ENCODE assay signal across 22 cellular contexts in the genomic region with DNA sequence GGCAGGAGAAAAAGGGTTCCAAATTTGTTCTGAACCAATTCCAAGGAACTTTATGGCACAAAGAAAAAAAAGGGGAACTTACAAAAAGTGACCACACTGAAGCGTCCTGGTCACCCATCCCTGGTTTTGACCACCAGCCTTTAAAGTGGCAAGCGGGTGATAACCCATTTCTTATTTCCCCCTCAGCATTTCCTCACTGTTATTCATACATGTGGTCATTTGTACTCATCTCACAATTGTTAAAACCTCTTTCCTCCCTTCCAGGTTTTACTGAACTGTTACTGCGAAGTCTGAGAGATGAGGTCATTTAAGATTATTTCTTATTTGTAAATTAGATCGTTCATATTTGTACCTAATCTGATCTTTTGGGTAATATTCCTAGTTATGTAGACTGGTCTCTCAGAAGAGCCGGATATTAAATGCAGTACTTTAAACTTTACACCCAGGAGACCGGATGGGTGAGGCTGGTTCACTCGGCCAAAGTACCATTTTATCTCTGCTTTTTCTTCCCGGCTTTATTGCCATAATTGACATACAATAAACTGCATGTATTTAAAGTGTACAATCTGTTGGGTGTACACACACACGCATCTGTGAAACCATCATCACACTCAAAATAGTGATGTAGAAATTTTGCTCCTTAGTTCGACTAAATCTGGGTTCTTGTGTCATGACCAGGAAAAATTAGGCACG.
"Had no signal": no experiment of that assay in that cellular context is flagged by ENCODE, and none has a peak within 500 bp of the region (broad histone marks: within the 10 kb centered on the region; RNA-seq: fewer than 3 reads in every experiment).

No MANE protein-coding gene starts in this region.

- H3K4me3 ChIP-seq: spleen, thoracic aorta, upper lobe of left lung had no signal

- H3K9me3 Mint-ChIP-seq: activated naive CD8-positive, alpha-beta T cell treated with anti-CD3 and anti-CD28 coated beads for 36 hours; activated T-cell treated with anti-CD3 and anti-CD28 coated beads, Interleukin-2, amount 50 U/mL, for 4 hours; activated T-helper 2 cell treated with anti-CD3 and anti-CD28 coated beads, Interferon-gamma antibody, Interleukin-2, Interleukin-4, amounts not matched to agents 10 μg/mL and 5 μg/mL and 100 μg/mL, durations not matched to agents 14 hours and 24 hours and 36 hours had no signal

- ATAC-seq: activated T-cell treated with anti-CD3 and anti-CD28 coated beads, Interleukin-2, amount 50 U/mL, for 4 hours; SK-N-SH treated with all-trans-retinoic acid at 6 μM for 48 hours had no signal

- H3K4me1 Mint-ChIP-seq: activated naive CD8-positive, alpha-beta T cell treated with anti-CD3 and anti-CD28 coated beads for 36 hours; memory B cell; naive B cell had no signal

- H3K27ac Mint-ChIP-seq: activated naive CD8-positive, alpha-beta T cell treated with anti-CD3 and anti-CD28 coated beads for 36 hours; activated T-helper 2 cell treated with anti-CD3 and anti-CD28 coated beads, Interferon-gamma antibody, Interleukin-2, Interleukin-4, amounts not matched to agents 10 μg/mL and 5 μg/mL and 100 μg/mL, durations not matched to agents 14 hours and 24 hours and 36 hours; memory B cell; naive B cell; progenitor cell of endocrine pancreas had no signal

- H3K4me1 ChIP-seq: upper lobe of left lung had no signal

- H3K27me3 ChIP-seq: spleen, upper lobe of left lung had no signal

- DNase-seq: activated CD4-positive, alpha-beta T cell treated with anti-CD3 and anti-CD28 coated beads for 4 hours; activated CD4-positive, alpha-beta T cell treated with anti-CD3 and anti-CD28 coated beads, Interleukin-2, amount 50 U/mL, for 48 hours; activated CD4-positive, CD25-positive, alpha-beta regulatory T cell; activated CD8-positive, alpha-beta memory T cell treated with anti-CD3 and anti-CD28 coated beads, Interleukin-2, amount 50 U/mL, for 48 hours; activated naive CD4-positive, alpha-beta T cell treated with Interleukin-2 at 50 U/mL for 16 hours; activated naive CD8-positive, alpha-beta T cell treated with anti-CD3 and anti-CD28 coated beads for 36 hours; activated T-cell treated with anti-CD3 and anti-CD28 coated beads, Interleukin-2, amount 50 U/mL, for 4 hours; amniotic stem cell; effector CD4-positive, alpha-beta T cell; foreskin melanocyte; naive B cell; retina; spleen; stimulated activated CD4-positive, alpha-beta T cell treated with anti-CD3 and anti-CD28 coated beads, Interleukin-4, amount 100 ng/mL, for 1 hour; stimulated activated naive CD4-positive, alpha-beta T cell treated with Interleukin-2 at 50 U/mL for 16 hours; T-helper 1 cell; upper lobe of left lung had no signal

- H3K4me3 Mint-ChIP-seq: activated naive CD8-positive, alpha-beta T cell treated with anti-CD3 and anti-CD28 coated beads for 36 hours; activated T-cell treated with anti-CD3 and anti-CD28 coated beads, Interleukin-2, amount 50 U/mL, for 4 hours; memory B cell; naive B cell had no signal

- H3K27me3 Mint-ChIP-seq: activated naive CD8-positive, alpha-beta T cell treated with anti-CD3 and anti-CD28 coated beads for 36 hours; memory B cell; naive B cell; progenitor cell of endocrine pancreas had no signal

- H3K27ac ChIP-seq: spleen, thoracic aorta, upper lobe of left lung had no signal

- H3K9me3 ChIP-seq: thoracic aorta, upper lobe of left lung had no signal
